Comparison of ENCODE assay signal across 8 cellular contexts in the genomic region with DNA sequence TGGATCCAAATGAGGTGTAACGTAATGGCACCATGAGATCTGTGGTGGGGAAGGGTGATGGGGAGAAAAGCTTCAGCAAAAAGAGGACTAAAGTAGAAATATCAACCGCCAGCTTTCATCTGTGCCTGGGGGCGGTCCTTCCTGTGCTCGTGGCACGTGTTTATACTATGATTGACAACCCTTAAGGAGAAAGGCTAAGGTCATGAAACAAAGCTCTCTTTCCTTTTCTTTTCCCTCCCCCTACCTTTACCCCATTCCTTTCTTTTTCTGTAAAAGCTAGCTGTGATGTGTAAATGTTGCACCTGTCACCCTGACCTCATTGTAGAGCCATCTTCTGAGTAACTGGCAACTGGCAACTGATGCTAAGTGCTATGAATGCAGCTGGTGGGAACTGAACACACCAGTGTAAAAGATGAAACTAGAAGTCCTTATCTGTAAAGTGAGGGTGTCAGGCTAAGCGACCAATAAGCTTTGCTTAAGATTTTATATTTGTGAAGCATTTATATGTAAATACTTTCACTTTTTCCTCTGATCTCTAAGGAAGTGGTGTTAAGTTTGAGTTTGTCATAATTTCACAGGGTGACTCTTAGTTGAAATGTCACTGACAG.
DNase-seq lines count a peak whose midpoint lies in the region; ATAC-seq and TF ChIP-seq lines count a peak whose summit lies in the region.

No MANE protein-coding gene starts in this region.

- H3K4me1 Mint-ChIP-seq in Caco-2 (ENCODE audit: low read depth, unreplicated experiment) (peaks cover 19% of the 10 kb centered on the region), mesothelial cell of epicardium (peaks cover 11% of the 10 kb centered on the region)

- 0 out of 2 replicates have a peak, but pooled peaks cover 4% of the 10 kb centered on the region for H4K20me1 ChIP-seq in Karpas-422 (ENCODE audit: insufficient read depth, low read depth, low read length)

- peak overlapping the region; percentile 52 for H2AFZ ChIP-seq in Karpas-422 (ENCODE audit: low read length)

- POLR2A ChIA-PET in Caco-2 (lab: Charles Lee) = interaction anchor here (0.6 kb wide), 1 partner anchor 427 kb away, joined by 4 read pairs; no protein-coding TSS in a partner anchor

- BruUV-seq in Caco-2 (replicated peaks; lab: Mats Ljungman, UMichigan) = no TSS peak

- peak overlapping the region; percentile 94 for H3K9ac ChIP-seq in Karpas-422 (ENCODE audit: low read length)
- H3K9ac ChIP-seq in mucosa of rectum (ENCODE audit: low read depth in 1 of 2, low read length in 2 of 2) = peak overlapping the region in 1 of 2 donors; percentile 78

- H3K27ac Mint-ChIP-seq in Caco-2 (ENCODE audit: unreplicated experiment) = peak overlapping the region; percentile 2
- H3K27ac Mint-ChIP-seq in mesothelial cell of epicardium = no peak overlapping the region

- TF ChIP-seq POLR2A in gastroesophageal sphincter (IDR thresholded peaks at IDR 0.05) = no peak

- no peaks in the 10 kb centered on the region for H3K27me3 ChIP-seq in Caco-2 (replicated peaks; ENCODE audit: control insufficient read depth, insufficient read depth, low read length)
- H3K27me3 ChIP-seq in Karpas-422 (ENCODE audit: low read length) = no peaks in the 10 kb centered on the region
- H3K27me3 ChIP-seq in mucosa of rectum (ENCODE audit: control insufficient read depth in 2 of 2, insufficient read depth in 2 of 2, low read length in 2 of 2) = no peaks in the 10 kb centered on the region
- no peaks in the 10 kb centered on the region for H3K27me3 ChIP-seq in gastroesophageal sphincter

- H3K9me2 ChIP-seq in Karpas-422 (replicated peaks; ENCODE audit: insufficient read depth, low read length) = no peaks in the 10 kb centered on the region

- intact Hi-C loops in Caco-2 (cut with micrococcal nuclease; ENCODE audit: unreplicated experiment) = loop anchor here (1.0 to 5.0 kb wide), 3 partner anchors 21 to 80 kb away; no protein-coding TSS in a partner anchor

- H3K9me3 ChIP-seq in Caco-2 = peaks cover 9% of the 10 kb centered on the region
- peaks cover 4% of the 10 kb centered on the region for H3K9me3 ChIP-seq in Karpas-422 (ENCODE audit: low read length)
- peaks cover 3% of the 10 kb centered on the region in 2 donors for H3K9me3 ChIP-seq in mucosa of rectum (ENCODE audit: control insufficient read depth in 2 of 2, low read length in 2 of 2)
- H3K9me3 ChIP-seq in gastroesophageal sphincter = peaks cover 0 to 20% (median 0%) of the 10 kb centered on the region in 3 donors

- H3K4me3 Mint-ChIP-seq in Caco-2 (ENCODE audit: unreplicated experiment) (peak overlapping the region; percentile 56), mesothelial cell of epicardium (no peak overlapping the region)

- TF ChIP-seq CTCF in Caco-2 (IDR thresholded peaks at IDR 0.05; ENCODE audit: insufficient read depth in 1 of 2, low read depth in 1 of 2, low read length in 1 of 2, severe bottlenecking in 1 of 2, unreplicated experiment in 1 of 2) = no peak
- no peak for TF ChIP-seq CTCF in mesothelial cell of epicardium (IDR thresholded peaks at IDR 0.05; ENCODE audit: unreplicated experiment)
- TF ChIP-seq CTCF in gastroesophageal sphincter (IDR thresholded peaks at IDR 0.05) = no peak

- H3K36me3 ChIP-seq in Caco-2 (ENCODE audit: control insufficient read depth, insufficient read depth, low read length) (no peaks in the 10 kb centered on the region), Karpas-422 (ENCODE audit: insufficient read depth, low read length) (peaks cover 12% of the 10 kb centered on the region; the same call in 1 of the 2 replicates), mucosa of rectum (ENCODE audit: control insufficient read depth in 2 of 2, insufficient read depth in 2 of 2, low read length in 2 of 2) (no peaks in the 10 kb centered on the region), gastroesophageal sphincter (no peaks in the 10 kb centered on the region)

- H3K36me3 Mint-ChIP-seq in Caco-2 (ENCODE audit: insufficient read depth, unreplicated experiment) (no peaks in the 10 kb centered on the region), mesothelial cell of epicardium (peaks cover 9% of the 10 kb centered on the region)

- H3K27me3 Mint-ChIP-seq in Caco-2 (ENCODE audit: insufficient read depth, unreplicated experiment) (no peaks in the 10 kb centered on the region), mesothelial cell of epicardium (ENCODE audit: low read depth) (no peaks in the 10 kb centered on the region)

- peak; percentile 48 for ATAC-seq in GM21526 (IDR thresholded peaks at IDR 0.05; ENCODE audit: low FRiP score, unreplicated experiment)
- no peak for ATAC-seq in gastroesophageal sphincter

- TF ChIP-seq EP300 in gastroesophageal sphincter (IDR thresholded peaks at IDR 0.05) = no peak

- peaks cover 12% of the 10 kb centered on the region for H3K9me3 Mint-ChIP-seq in Caco-2 (ENCODE audit: unreplicated experiment)
- peaks cover 17% of the 10 kb centered on the region for H3K9me3 Mint-ChIP-seq in mesothelial cell of epicardium

- H3K27ac ChIP-seq in Karpas-422 (ENCODE audit: low read length) = peak overlapping the region; percentile 100
- H3K27ac ChIP-seq in mucosa of rectum (ENCODE audit: low read depth in 2 of 2, low read length in 2 of 2) = peak overlapping the region; percentile 50 to 82
- peak overlapping the region in 1 of 4 donors; percentile 50 for H3K27ac ChIP-seq in gastroesophageal sphincter

- H3K4me1 ChIP-seq in Caco-2 (peaks cover 9% of the 10 kb centered on the region; the same call in 1 of the 2 replicates), Karpas-422 (ENCODE audit: low read length) (peaks cover 31% of the 10 kb centered on the region), mucosa of rectum (ENCODE audit: control insufficient read depth in 2 of 2, insufficient read depth in 2 of 2, low read length in 2 of 2) (no peaks in the 10 kb centered on the region), gastroesophageal sphincter (no peaks in the 10 kb centered on the region)

- DNase-seq in Caco-2 = no peak
- DNase-seq in Karpas-422 = peak; percentile 92
- DNase-seq in activated T-cell treated with anti-CD3 and anti-CD28 coated beads for 1 hour (ENCODE audit: low read depth) = peak; percentile 30
- no peak for DNase-seq in AG08395 (ENCODE audit: low spot score)
- DNase-seq in mesothelial cell of epicardium (ENCODE audit: low spot score in 2 of 2, unreplicated experiment in 2 of 2) = no peak

- CTCF ChIA-PET in Caco-2 (lab: Charles Lee) = interaction anchor here (1.7 kb wide), 1 partner anchor 75 kb away, joined by 4 read pairs; no protein-coding TSS in a partner anchor

- H3K79me2 ChIP-seq in Karpas-422 (ENCODE audit: low read length) = peaks cover 41% of the 10 kb centered on the region

- H3K4me3 ChIP-seq in Caco-2 (ENCODE audit: low read depth, low read length) = no peak overlapping the region
- peak overlapping the region; percentile 95 for H3K4me3 ChIP-seq in Karpas-422 (ENCODE audit: low read length)
- peak overlapping the region in 1 of 2 donors; percentile 74 for H3K4me3 ChIP-seq in mucosa of rectum (ENCODE audit: low read length in 2 of 2)
- H3K4me3 ChIP-seq in gastroesophageal sphincter = no peak overlapping the region

- 57 to 68% methylated on average over 6 of the region's 6 CpGs for WGBS in gastroesophageal sphincter (ENCODE audit: low coverage in 1 of 2), 2 donors

- peak overlapping the region; percentile 95 for H3K4me2 ChIP-seq in Karpas-422 (ENCODE audit: low read depth, low read length, poor library complexity, severe bottlenecking)

Comparison
In these comparisons a context has a peak if more than half of its experiments do, and no peak if none do; other contexts are left out.
1. DNase-seq: peak in Karpas-422 (single experiment) and activated T-cell treated with anti-CD3 and anti-CD28 coated beads for 1 hour (single experiment); none in Caco-2 (0 of 2), AG08395 (single experiment) and mesothelial cell of epicardium (0 of 2).